Comparison of ENCODE assay signal across 27 cellular contexts in the genomic region with DNA sequence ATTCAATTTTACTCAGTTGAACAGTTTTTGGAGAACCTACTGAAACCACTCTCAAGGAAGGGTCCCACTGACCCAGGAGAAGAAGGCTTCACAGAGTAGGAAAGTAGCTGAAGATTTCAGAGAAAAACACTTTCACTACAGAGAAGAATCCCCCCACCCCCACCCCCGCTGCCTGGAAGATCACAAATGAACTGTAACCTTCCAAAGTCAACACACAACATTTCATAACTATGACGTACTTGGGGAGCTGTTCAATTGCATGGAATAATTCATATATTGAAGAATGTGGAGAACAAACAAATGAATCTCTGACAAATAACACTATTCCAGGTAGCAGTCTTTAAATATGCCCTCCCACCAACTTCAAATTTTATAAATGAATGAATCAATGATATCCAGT.
"Had no signal": no experiment of that assay in that cellular context is flagged by ENCODE, and none has a peak within 500 bp of the region (broad histone marks: within the 10 kb centered on the region; RNA-seq: fewer than 3 reads in every experiment).

No MANE protein-coding gene starts in this region.

- H3K4me3 ChIP-seq: adrenal gland, cardiac muscle cell had no signal

- H3K4me1 ChIP-seq: adrenal gland had no signal

- H3K27ac ChIP-seq: adrenal gland, cardiac muscle cell, VCaP had no signal

- ATAC-seq: activated naive CD4-positive, alpha-beta T cell treated with anti-CD3 and anti-CD28 coated beads, Interleukin-2, amount 50 U/mL, for 72 hours; activated T-cell treated with anti-CD3 and anti-CD28 coated beads, Interleukin-2, amount 50 U/mL, for 4 hours had no signal

- H3K27me3 ChIP-seq: adrenal gland, cardiac muscle cell had no signal

- H3K36me3 ChIP-seq: adrenal gland had no signal

- DNase-seq: activated B cell treated with CpG ODN at 0.5 μM for 24 hours; activated CD4-positive, alpha-beta memory T cell treated with anti-CD3 and anti-CD28 coated beads for 36 hours; activated CD4-positive, alpha-beta T cell treated with anti-CD3 and anti-CD28 coated beads for 4 hours; activated CD4-positive, alpha-beta T cell treated with anti-CD3 and anti-CD28 coated beads, Interleukin-2, amount 50 U/mL, for 1 hour; activated CD4-positive, CD25-positive, alpha-beta regulatory T cell treated with anti-CD3 and anti-CD28 coated beads, Interleukin-2, amount 50 U/mL, for 72 hours; activated CD8-positive, alpha-beta memory T cell treated with anti-CD3 and anti-CD28 coated beads, Interleukin-2, amount 50 U/mL, for 4 hours; activated gamma-delta T cell treated with Interleukin-2 at 50 U/mL for 16 hours; activated naive CD4-positive, alpha-beta T cell treated with anti-CD3 and anti-CD28 coated beads for 36 hours; activated T-cell treated with anti-CD3 and anti-CD28 coated beads for 4 hours; activated T-cell treated with anti-CD3 and anti-CD28 coated beads, Interleukin-2, amount 50 U/mL, for 4 hours; adrenal gland; KG1; NCI-H1092 treated with DMSO at 0.1 percent for 48 hours; NCI-H1436; NCI-H1694 treated with DMSO at 0.1 percent for 48 hours; NCI-H2029; NCI-H345; NCI-H524 treated with DMSO at 0.1 percent for 48 hours; NK-92 treated with Interleukin-12 subunit alpha and Interleukin-12 subunit beta, amount 100 ng/mL, for 24 hours; Right ventricle myocardium superior; SW 1271; T-helper 1 cell; T-helper 2 cell; T-helper 9 cell had no signal

- H3K9me3 ChIP-seq: adrenal gland had no signal
